Comparison of ENCODE assay signal across 28 cellular contexts in the genomic region with DNA sequence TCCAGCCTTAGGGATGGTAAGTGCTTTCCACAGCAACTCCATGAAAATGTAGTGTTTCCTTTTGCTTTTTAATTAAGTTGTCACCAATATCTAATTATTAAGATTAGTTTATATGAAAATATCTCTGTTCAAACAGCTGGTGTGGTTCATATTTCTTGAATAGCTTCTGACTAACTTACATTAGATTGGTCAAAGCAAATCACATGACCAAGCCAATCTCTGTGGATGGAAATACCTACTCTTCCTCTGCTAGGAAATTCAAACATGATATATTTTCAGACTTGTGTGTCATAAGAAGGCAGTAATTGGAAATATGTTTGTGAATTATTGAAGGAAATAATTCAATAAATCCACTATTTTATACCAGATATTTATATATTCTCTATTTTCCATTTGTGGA. TPM values are rescaled to one million over a fixed set of nuclear protein-coding genes. Genes with fewer than 3 reads are reported as not detected.
"Had no signal": no experiment of that assay in that cellular context is flagged by ENCODE, and none has a peak within 500 bp of the region (broad histone marks: within the 10 kb centered on the region; RNA-seq: fewer than 3 reads in every experiment).

No MANE protein-coding gene starts in this region.

- H3K4me1 ChIP-seq: Peyer's patch had no signal

- H3K27me3 ChIP-seq: brain microvascular endothelial cell, Peyer's patch had no signal

- H3K27ac ChIP-seq: brain microvascular endothelial cell, Peyer's patch, WERI-Rb-1 had no signal

- DNase-seq: activated CD4-positive, alpha-beta memory T cell treated with anti-CD3 and anti-CD28 coated beads, Interleukin-2, amount 10 ng/mL, durations not matched to agents 7 days and 5 days; activated CD4-positive, alpha-beta T cell treated with anti-CD3 and anti-CD28 coated beads for 1 hour; activated CD4-positive, alpha-beta T cell treated with anti-CD3 and anti-CD28 coated beads for 48 hours; activated CD4-positive, CD25-positive, alpha-beta regulatory T cell; activated CD8-positive, alpha-beta memory T cell treated with anti-CD3 and anti-CD28 coated beads for 24 hours; activated CD8-positive, alpha-beta memory T cell treated with anti-CD3 and anti-CD28 coated beads, Interleukin-2, amount 10 ng/mL, durations not matched to agents 7 days and 5 days; activated CD8-positive, alpha-beta memory T cell treated with anti-CD3 and anti-CD28 coated beads, Interleukin-2, amount 50 U/mL, for 48 hours; activated effector memory CD4-positive, alpha-beta T cell treated with Interleukin-2 at 50 U/mL for 16 hours; activated naive CD4-positive, alpha-beta T cell treated with anti-CD3 and anti-CD28 coated beads, Interleukin-2, amount 10 ng/mL, durations not matched to agents 7 days and 5 days; activated T-cell treated with anti-CD3 and anti-CD28 coated beads, Interleukin-2, amount 50 U/mL, for 48 hours; amniotic stem cell; brain microvascular endothelial cell; central memory CD4-positive, alpha-beta T cell; NCI-H187; NCI-H2081 treated with DMSO at 0.1 percent for 48 hours; NCI-H526 treated with DMSO at 0.1 percent for 48 hours; NK-92 treated with Interleukin-12 subunit alpha and Interleukin-12 subunit beta, amount 100 ng/mL, for 24 hours; PC-3; Peyer's patch; RPMI8226; SIG-M5; T1000 had no signal

- ATAC-seq: activated CD8-positive, alpha-beta memory T cell treated with anti-CD3 and anti-CD28 coated beads, Interleukin-2, amount 10 ng/mL, durations not matched to agents 7 days and 5 days; K562; PC-3 had no signal

- H3K4me3 ChIP-seq: K562, Peyer's patch had no signal

- H3K9me3 ChIP-seq: Peyer's patch had no signal

- H3K36me3 ChIP-seq: brain microvascular endothelial cell, Peyer's patch, WERI-Rb-1 had no signal

RNA-seq across cellular contexts. Expression of a gene that starts 54.6 kb away (rescaled TPM):
- total RNA-seq: activated CD4-positive, alpha-beta memory T cell treated with anti-CD3 and anti-CD28 coated beads, Interleukin-2, amount 10 ng/mL, durations not matched to agents 7 days and 5 days; M059J; T-helper 1 cell treated with Interleukin-12 subunit alpha and Interleukin-12 subunit beta and Interleukin-4 antibody, amounts not matched to agents 30 ng/mL and 1 ng/mL, for 36 hours; T-helper 2 cell treated with Interferon-gamma antibody and Interleukin-4, amounts not matched to agents 100 ng/mL and 5 ng/mL, for 36 hours had no signal
- polyA plus RNA-seq: aorta had no signal
